In the genomic region with DNA sequence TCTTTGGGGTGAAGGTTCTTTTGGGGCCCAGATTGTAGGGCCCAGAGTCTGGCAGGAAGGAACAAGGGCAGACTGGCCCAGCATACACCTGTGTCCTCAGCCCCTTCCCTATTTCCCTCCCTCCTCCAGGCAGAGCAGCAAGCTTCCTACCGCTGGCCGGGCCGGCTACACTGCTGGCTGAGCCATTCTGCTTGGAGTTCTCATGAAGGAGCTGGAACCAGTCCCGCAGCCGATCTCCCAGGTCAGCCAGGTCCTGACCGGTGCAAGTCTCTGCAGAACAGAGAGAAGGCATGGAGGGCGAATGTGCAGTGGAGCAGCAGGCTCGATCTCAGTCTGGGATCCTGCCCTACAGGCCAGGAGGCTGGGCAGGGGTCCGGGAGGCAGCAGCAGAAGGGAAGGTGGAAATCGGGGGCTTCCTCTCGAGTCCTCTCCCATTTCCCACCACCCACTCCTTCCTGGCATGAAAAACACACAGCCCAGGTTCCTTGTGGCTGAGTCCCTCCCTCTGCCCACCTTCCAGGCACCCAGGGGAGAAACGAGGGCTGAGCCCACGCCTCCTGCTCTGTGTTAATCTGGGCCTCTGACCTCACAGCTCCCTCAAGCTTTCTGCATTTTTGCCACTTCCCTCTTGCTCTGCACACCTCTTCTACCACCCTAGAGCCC, we compare ENCODE assay signal across 1 cellular context.
TF ChIP-seq lines count a peak whose summit lies in the region.

No MANE protein-coding gene starts in this region.

TF ChIP-seq in HepG2, 621 proteins besides CTCF, POLR2A, EP300 and RAD21:
- TF ChIP-seq, protein P1, sequence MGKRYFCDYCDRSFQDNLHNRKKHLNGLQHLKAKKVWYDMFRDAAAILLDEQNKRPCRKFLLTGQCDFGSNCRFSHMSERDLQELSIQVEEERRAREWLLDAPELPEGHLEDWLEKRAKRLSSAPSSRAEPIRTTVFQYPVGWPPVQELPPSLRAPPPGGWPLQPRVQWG (CRISPR knock-in tag; IDR thresholded peaks at IDR 0.05; ENCODE audit: borderline replicate concordance, low read depth) = no peak
- TF ChIP-seq NRL (CRISPR knock-in tag; IDR thresholded peaks at IDR 0.05; ENCODE audit: borderline replicate concordance) (peak; percentile 10; the same call in 1 of the 2 replicates), ZNF572 (CRISPR knock-in tag; IDR thresholded peaks at IDR 0.05) (0 out of 2 replicates have a peak, but pooled peaks have one; percentile 35), HNF4A (CRISPR knock-in tag; IDR thresholded peaks at IDR 0.05) (no peak), NFATC3 (CRISPR knock-in tag; IDR thresholded peaks at IDR 0.05) (no peak), TBX3 (IDR thresholded peaks at IDR 0.05; ENCODE audit: borderline replicate concordance) (no peak), ZNF775 (CRISPR knock-in tag; IDR thresholded peaks at IDR 0.05; ENCODE audit: borderline replicate concordance) (no peak), ZSCAN22 (CRISPR knock-in tag; IDR thresholded peaks at IDR 0.05) (no peak), ZNF883 (CRISPR knock-in tag; IDR thresholded peaks at IDR 0.05; ENCODE audit: not compliant biosample characterization) (no peak), ZNF747 (CRISPR knock-in tag; IDR thresholded peaks at IDR 0.05; ENCODE audit: borderline replicate concordance) (no peak), ZNF589 (CRISPR knock-in tag; conservative IDR thresholded peaks at IDR 0.05) (no peak), SALL2 (CRISPR knock-in tag; IDR thresholded peaks at IDR 0.05) (no peak)
- TF ChIP-seq, protein P2, sequence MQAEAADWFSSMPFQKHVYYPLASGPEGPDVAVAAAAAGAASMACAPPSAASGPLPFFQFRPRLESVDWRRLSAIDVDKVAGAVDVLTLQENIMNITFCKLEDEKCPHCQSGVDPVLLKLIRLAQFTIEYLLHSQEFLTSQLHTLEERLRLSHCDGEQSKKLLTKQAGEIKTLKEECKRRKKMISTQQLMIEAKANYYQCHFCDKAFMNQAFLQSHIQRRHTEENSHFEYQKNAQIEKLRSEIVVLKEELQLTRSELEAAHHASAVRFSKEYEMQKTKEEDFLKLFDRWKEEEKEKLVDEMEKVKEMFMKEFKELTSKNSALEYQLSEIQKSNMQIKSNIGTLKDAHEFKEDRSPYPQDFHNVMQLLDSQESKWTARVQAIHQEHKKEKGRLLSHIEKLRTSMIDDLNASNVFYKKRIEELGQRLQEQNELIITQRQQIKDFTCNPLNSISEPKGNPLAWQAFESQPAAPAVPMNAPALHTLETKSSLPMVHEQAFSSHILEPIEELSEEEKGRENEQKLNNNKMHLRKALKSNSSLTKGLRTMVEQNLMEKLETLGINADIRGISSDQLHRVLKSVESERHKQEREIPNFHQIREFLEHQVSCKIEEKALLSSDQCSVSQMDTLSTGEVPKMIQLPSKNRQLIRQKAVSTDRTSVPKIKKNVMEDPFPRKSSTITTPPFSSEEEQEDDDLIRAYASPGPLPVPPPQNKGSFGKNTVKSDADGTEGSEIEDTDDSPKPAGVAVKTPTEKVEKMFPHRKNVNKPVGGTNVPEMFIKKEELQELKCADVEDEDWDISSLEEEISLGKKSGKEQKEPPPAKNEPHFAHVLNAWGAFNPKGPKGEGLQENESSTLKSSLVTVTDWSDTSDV (CRISPR knock-in tag; IDR thresholded peaks at IDR 0.05) = no peak
- TF ChIP-seq, protein P3, sequence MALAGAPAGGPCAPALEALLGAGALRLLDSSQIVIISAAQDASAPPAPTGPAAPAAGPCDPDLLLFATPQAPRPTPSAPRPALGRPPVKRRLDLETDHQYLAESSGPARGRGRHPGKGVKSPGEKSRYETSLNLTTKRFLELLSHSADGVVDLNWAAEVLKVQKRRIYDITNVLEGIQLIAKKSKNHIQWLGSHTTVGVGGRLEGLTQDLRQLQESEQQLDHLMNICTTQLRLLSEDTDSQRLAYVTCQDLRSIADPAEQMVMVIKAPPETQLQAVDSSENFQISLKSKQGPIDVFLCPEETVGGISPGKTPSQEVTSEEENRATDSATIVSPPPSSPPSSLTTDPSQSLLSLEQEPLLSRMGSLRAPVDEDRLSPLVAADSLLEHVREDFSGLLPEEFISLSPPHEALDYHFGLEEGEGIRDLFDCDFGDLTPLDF (CRISPR knock-in tag; IDR thresholded peaks at IDR 0.05) = no peak
TF ChIP-seq in HepG2: peak in this region for 2.
